20 cellular contexts compared by ENCODE assay signal in genomic region chr6:2956930-2957329, GRCh38. TPM values are rescaled to one million over a fixed set of nuclear protein-coding genes. Genes with fewer than 3 reads are reported as not detected.
DNase-seq lines count a peak whose midpoint lies in the region; ATAC-seq and TF ChIP-seq lines count a peak whose summit lies in the region.
"Had no signal": no experiment of that assay in that cellular context is flagged by ENCODE, and none has a peak within 500 bp of the region (broad histone marks: within the 10 kb centered on the region; RNA-seq: fewer than 3 reads in every experiment).

No MANE protein-coding gene starts in this region.

- intact Hi-C loops in adrenal gland (cut with DNase I), result no loop called here
- intact Hi-C loops in psoas muscle (cut with DNase I), result no loop called here
- intact Hi-C loops in PC-3 (cut with micrococcal nuclease), result no loop called here

- no peak overlapping the region for H2AFZ ChIP-seq in PC-3 (ENCODE audit: low read length)
- H2AFZ ChIP-seq: GM23338 had no signal

- BruUV-seq in PC-3 (replicated peaks; lab: Mats Ljungman, UMichigan), result no TSS peak

- H3F3A ChIP-seq in PC-3 (ENCODE audit: low read length, unreplicated experiment), result no peaks in the 10 kb centered on the region

- H3K4me2 ChIP-seq in PC-3 (ENCODE audit: low read length), result no peak overlapping the region
- H3K4me2 ChIP-seq: GM23338, KMS-11 had no signal

- POLR2A ChIA-PET in PC-3 (lab: Charles Lee; ENCODE audit: unreplicated experiment), result no interaction called here

- H3K4me1 ChIP-seq in adrenal gland (replicated peaks in 1 of 2), result peaks cover 12 to 50% of the 10 kb centered on the region in 2 donors
- H3K4me1 ChIP-seq in gastroesophageal sphincter, result peaks cover 0 to 71% (median 20%) of the 10 kb centered on the region in 3 donors
- H3K4me1 ChIP-seq in psoas muscle, result peaks cover 39% of the 10 kb centered on the region
- peaks cover 28% of the 10 kb centered on the region for H3K4me1 ChIP-seq in PC-3 (ENCODE audit: insufficient read depth, low read length)

- peak overlapping the region in 3 of 5 donors; percentile 1 to 81 (median 62) for H3K27ac ChIP-seq in adrenal gland
- peak overlapping the region in 3 of 4 donors; percentile 59 to 70 (median 64) for H3K27ac ChIP-seq in gastroesophageal sphincter
- peak overlapping the region; percentile 51 for H3K27ac ChIP-seq in psoas muscle
- H3K27ac ChIP-seq in PC-3 (ENCODE audit: low read length), result no peak overlapping the region
- H3K27ac ChIP-seq: KMS-11, ovary had no signal

- H3K9me3 ChIP-seq in adrenal gland (replicated peaks in 1 of 3), result no peaks in the 10 kb centered on the region
- H3K9me3 ChIP-seq in gastroesophageal sphincter, result no peaks in the 10 kb centered on the region
- H3K9me3 ChIP-seq in psoas muscle, result no peaks in the 10 kb centered on the region
- H3K9me3 ChIP-seq in PC-3 (ENCODE audit: low read length), result no peaks in the 10 kb centered on the region
- H3K9me3 ChIP-seq: ovary had no signal

- peaks cover 0 to 45% of the 10 kb centered on the region in 2 donors for H3K36me3 ChIP-seq in adrenal gland (replicated peaks in 1 of 2)
- H3K36me3 ChIP-seq in gastroesophageal sphincter, result peaks cover 0 to 46% of the 10 kb centered on the region in 2 donors
- H3K36me3 ChIP-seq in psoas muscle (ENCODE audit: insufficient read depth in 1 of 2, low read depth in 1 of 2), result peaks cover 0 to 35% of the 10 kb centered on the region in 2 donors
- H3K36me3 ChIP-seq in PC-3 (ENCODE audit: low read depth, low read length), result peaks cover 17% of the 10 kb centered on the region
- H3K36me3 ChIP-seq: ovary had no signal

- ATAC-seq in gastroesophageal sphincter, result no peak
- ATAC-seq in psoas muscle, result peak in 2 of 4 donors; percentile 14 to 15
- ATAC-seq in PC-3, result no peak
- ATAC-seq: activated T-cell treated with anti-CD3 and anti-CD28 coated beads, Interleukin-2, amount 50 U/mL, for 72 hours; GM23338; stimulated activated effector memory CD8-positive, alpha-beta T cell treated with anti-CD3 and anti-CD28 coated beads, Interleukin-12 subunit alpha, Interleukin-12 subunit beta, amount 100 ng/mL, for 72 hours had no signal

- H3K4me3 ChIP-seq in adrenal gland (no peak overlapping the region), gastroesophageal sphincter (no peak overlapping the region), psoas muscle (no peak overlapping the region), PC-3 (ENCODE audit: low read length) (no peak overlapping the region)
- H3K4me3 ChIP-seq: GM23338, ovary had no signal

- H3K9me2 ChIP-seq in PC-3 (replicated peaks; ENCODE audit: low read length), result no peaks in the 10 kb centered on the region

- CTCF ChIA-PET in PC-3 (lab: Charles Lee), result no interaction called here

- H3K79me2 ChIP-seq in PC-3 (ENCODE audit: low read length), result peaks cover 28% of the 10 kb centered on the region

- TF ChIP-seq CTCF in adrenal gland (IDR thresholded peaks at IDR 0.05) (no peak), gastroesophageal sphincter (IDR thresholded peaks at IDR 0.05) (no peak), psoas muscle (IDR thresholded peaks at IDR 0.05) (no peak), PC-3 (conservative IDR thresholded peaks at IDR 0.05; ENCODE audit: low read depth, low read length) (no peak)

- WGBS in adrenal gland, 4 donors, result 39 to 51% (median 45%) methylated on average over 4 of the region's 4 CpGs
- 8 to 58% methylated on average over 2 to 4 of the region's 4 CpGs for WGBS in gastroesophageal sphincter (ENCODE audit: low coverage in 1 of 2), 2 donors
- 44 to 66% (median 58%) methylated on average over 4 of the region's 4 CpGs for WGBS in psoas muscle, 3 donors

- TF ChIP-seq POLR2A in adrenal gland (IDR thresholded peaks at IDR 0.05) (no peak), gastroesophageal sphincter (IDR thresholded peaks at IDR 0.05) (no peak)

- no peak overlapping the region for H3K9ac ChIP-seq in PC-3 (ENCODE audit: low read length)
- H3K9ac ChIP-seq: KMS-11 had no signal

- no peaks in the 10 kb centered on the region for H4K20me1 ChIP-seq in PC-3 (ENCODE audit: low read length)

- H3K27me3 ChIP-seq in adrenal gland (no peaks in the 10 kb centered on the region), gastroesophageal sphincter (no peaks in the 10 kb centered on the region), psoas muscle (ENCODE audit: insufficient read depth in 3 of 3, low read length in 2 of 3) (no peaks in the 10 kb centered on the region), PC-3 (ENCODE audit: low read length) (no peaks in the 10 kb centered on the region)
- H3K27me3 ChIP-seq: ovary had no signal

- peak; percentile 18 for DNase-seq in AG08395 (ENCODE audit: low spot score)
- DNase-seq in adrenal gland, result peak in 3 of 7 donors; percentile 18 to 50 (median 20)
- DNase-seq in psoas muscle, result no peak
- no peak for DNase-seq in NCI-H510A (lab: John Stamatoyannopoulos, UW)
- DNase-seq in PC-3, result no peak
- DNase-seq in kidney tubule cell (ENCODE audit: low spot score), result no peak
- DNase-seq in NCI-H2081 treated with DMSO at 0.1 percent for 48 hours (lab: John Stamatoyannopoulos, UW), result no peak
- DNase-seq: ACHN; activated T-cell treated with anti-CD3 and anti-CD28 coated beads, Interleukin-2, amount 50 U/mL, for 72 hours; CD4-positive, alpha-beta memory T cell; islet precursor cell; NCI-H1092; NCI-H2171 treated with DMSO at 0.1 percent for 48 hours; ovary; RPMI8226; SW 1271 had no signal

- no peak for TF ChIP-seq EP300 in gastroesophageal sphincter (IDR thresholded peaks at IDR 0.05)

RNA-seq across cellular contexts. Expression of gene SERPINB6, which starts 14.4 kb away (rescaled TPM):
- total RNA-seq in adrenal gland (100 to 1,000 TPM; 161 to 258 (median 209) TPM), gastroesophageal sphincter (100 to 1,000 TPM; 130 to 154 (median 143) TPM), psoas muscle (100 to 1,000 TPM in 3 of 4 donors, 10 to 100 TPM in 1; 92.3 to 205 (median 141) TPM), PC-3 (2014; rRNA removed) (119 and 140 TPM in 2 replicates)
- polyA plus RNA-seq in adrenal gland (100 to 1,000 TPM; 161 to 332 (median 229) TPM), psoas muscle (100 to 1,000 TPM; 161 to 239 (median 174) TPM)

RNA-seq across cellular contexts. Expression of gene NQO2, which starts 42.8 kb away (rescaled TPM):
- total RNA-seq in adrenal gland (100 to 1,000 TPM; 133 to 200 (median 146) TPM), gastroesophageal sphincter (10 to 100 TPM; 15.8 to 32.8 (median 27.2) TPM), psoas muscle (100 to 1,000 TPM in 2 of 4 donors, 10 to 100 TPM in 2; 42.8 to 129 (median 101) TPM), PC-3 (2014; rRNA removed) (21.5 and 26.8 TPM in 2 replicates)
- polyA plus RNA-seq in adrenal gland (100 to 1,000 TPM; 100 to 177 (median 158) TPM), psoas muscle (100 to 1,000 TPM in 2 of 3 donors, 10 to 100 TPM in 1; 80.1 to 201 (median 159) TPM)

RNA-seq across cellular contexts. Expression of gene SERPINB9, which starts 53.8 kb away (rescaled TPM):
- total RNA-seq in adrenal gland, result 10 to 100 TPM in 6 of 8 donors, 1 to 10 TPM in 2; 7.1 to 26.9 (median 21.4) TPM
- 10 to 100 TPM in 1 of 3 donors, 1 to 10 TPM in 2; 6.5 to 12.3 (median 7.4) TPM for polyA plus RNA-seq in adrenal gland
- 10 to 100 TPM in 1 of 4 donors, 1 to 10 TPM in 3; 5.9 to 16.6 (median 8.0) TPM for total RNA-seq in gastroesophageal sphincter
- 1 to 10 TPM; 1.9 to 3.1 (median 2.2) TPM for total RNA-seq in psoas muscle
- 1 to 10 TPM in 2 of 3 donors, under 1 TPM in 1; 0.74 to 1.1 (median 1.0) TPM for polyA plus RNA-seq in psoas muscle
- 0.26 and 0.92 TPM in 2 replicates for total RNA-seq in PC-3 (2014; rRNA removed)
